10 cellular contexts compared by ENCODE assay signal in the genomic region with DNA sequence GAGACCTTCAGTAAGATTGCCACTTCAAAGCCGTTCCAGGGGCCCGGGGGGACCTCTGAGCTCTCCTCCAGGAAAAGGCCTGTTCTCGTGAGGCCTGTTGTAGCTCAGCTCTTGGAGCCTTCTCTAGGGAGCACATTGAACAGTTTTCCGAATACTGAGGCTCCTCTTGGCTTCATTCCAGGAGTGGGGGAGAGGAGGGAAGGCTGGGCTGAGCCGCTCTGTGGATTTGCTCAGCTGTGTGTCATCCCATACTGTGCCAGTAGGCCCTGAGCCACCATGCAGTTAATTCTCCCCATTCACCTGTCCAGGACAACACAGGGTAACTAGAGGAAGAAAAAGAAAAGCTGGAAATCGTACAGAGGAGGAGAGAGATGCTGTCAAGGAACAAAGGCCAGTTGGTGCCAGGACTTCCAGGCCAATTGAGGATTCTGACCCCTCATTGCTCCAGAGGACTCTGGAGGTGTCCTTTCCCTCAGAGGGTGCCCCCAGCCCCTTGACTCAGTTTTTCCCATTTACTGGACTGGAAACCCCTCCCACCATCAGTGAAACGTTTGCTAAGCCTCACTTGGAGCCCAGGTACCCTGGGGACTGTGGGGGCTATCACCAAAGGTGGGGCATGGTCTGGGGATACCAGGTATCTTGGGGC. TPM values are rescaled to one million over a fixed set of nuclear protein-coding genes. Genes with fewer than 3 reads are reported as not detected.
DNase-seq lines count a peak whose midpoint lies in the region; ATAC-seq and TF ChIP-seq lines count a peak whose summit lies in the region.
"Had no signal": no experiment of that assay in that cellular context is flagged by ENCODE, and none has a peak within 500 bp of the region (broad histone marks: within the 10 kb centered on the region; RNA-seq: fewer than 3 reads in every experiment).

No MANE protein-coding gene starts in this region.

- ATAC-seq in psoas muscle (peak in 3 of 4 donors; percentile 30 to 50 (median 36)), HG02981 (IDR thresholded peaks at IDR 0.05; ENCODE audit: unreplicated experiment) (no peak), HG02840 (IDR thresholded peaks at IDR 0.05; ENCODE audit: low FRiP score, unreplicated experiment) (no peak)

- H3K36me3 ChIP-seq in Peyer's patch (no peaks in the 10 kb centered on the region), psoas muscle (ENCODE audit: insufficient read depth in 1 of 2, low read depth in 1 of 2) (no peaks in the 10 kb centered on the region)

- H3K27me3 ChIP-seq in Peyer's patch (no peaks in the 10 kb centered on the region), psoas muscle (ENCODE audit: insufficient read depth in 3 of 3, low read length in 2 of 3) (no peaks in the 10 kb centered on the region)

- DNase-seq in EL (peak; percentile 22), Peyer's patch (peak in 2 of 3 donors; percentile 29 to 47), fibroblast of villous mesenchyme (ENCODE audit: low read depth) (peak; percentile 60), psoas muscle (peak in 1 of 2 donors; percentile 64), NCI-H1930 (lab: John Stamatoyannopoulos, UW) (no peak), cortex of kidney (lab: John Stamatoyannopoulos, UW) (no peak)
- DNase-seq: effector memory CD4-positive, alpha-beta T cell; Kasumi-1 had no signal

- TF ChIP-seq CTCF in Peyer's patch (IDR thresholded peaks at IDR 0.05) (no peak), fibroblast of villous mesenchyme (IDR thresholded peaks at IDR 0.05; ENCODE audit: insufficient read depth, low read depth, low read length) (no peak), psoas muscle (IDR thresholded peaks at IDR 0.05) (no peak)

- H3K4me1 ChIP-seq in Peyer's patch (peaks cover 0 to 4% (median 0%) of the 10 kb centered on the region in 4 donors), psoas muscle (peaks cover 43% of the 10 kb centered on the region)

- H3K9me3 ChIP-seq in Peyer's patch (no peaks in the 10 kb centered on the region), psoas muscle (no peaks in the 10 kb centered on the region)

- TF ChIP-seq POLR2A in Peyer's patch (IDR thresholded peaks at IDR 0.05) = no peak

- H3K27ac ChIP-seq in Peyer's patch (peak overlapping the region in 2 of 4 donors; percentile 53 to 71), psoas muscle (no peak overlapping the region)

- H3K4me3 ChIP-seq in Peyer's patch = no peak overlapping the region
- no peak overlapping the region for H3K4me3 ChIP-seq in fibroblast of villous mesenchyme (ENCODE audit: low read depth, low read length)
- no peak overlapping the region for H3K4me3 ChIP-seq in psoas muscle

- intact Hi-C loops in psoas muscle (cut with DNase I) = no loop called here

- WGBS in psoas muscle, 3 donors = 58 to 69% (median 58%) methylated on average over 7 of the region's 7 CpGs

RNA-seq across cellular contexts. Expression of gene HS1BP3, which starts 41.4 kb away (rescaled TPM):
- total RNA-seq in Peyer's patch (10 to 100 TPM; 33.1 to 63.0 (median 41.0) TPM), fibroblast of villous mesenchyme (25.9 and 30.3 TPM in 2 replicates), psoas muscle (10 to 100 TPM in 3 of 4 donors, 1 to 10 TPM in 1; 9.2 to 12.1 (median 11.4) TPM)
- 10 to 100 TPM; 12.6 to 20.6 (median 13.2) TPM for polyA plus RNA-seq in psoas muscle

RNA-seq across cellular contexts. Expression of gene GDF7, which starts 57.5 kb away (rescaled TPM):
- total RNA-seq in Peyer's patch (1 to 10 TPM in 1 of 4 donors, under 1 TPM in 3; 0.09 to 1.7 (median 0.38) TPM), fibroblast of villous mesenchyme (12.1 and 12.2 TPM in 2 replicates), psoas muscle (under 1 TPM; 0.04 to 0.94 (median 0.17) TPM)
- polyA plus RNA-seq in psoas muscle = under 1 TPM; 0.03 to 0.04 (median 0.04) TPM

Comparison
In these comparisons a context has a peak if more than half of its experiments do, and no peak if none do; other contexts are left out.
1. DNase-seq: peak in EL (single experiment), Peyer's patch (2 of 3) and fibroblast of villous mesenchyme (single experiment); none in NCI-H1930 (0 of 2) and cortex of kidney (single experiment).
2. ATAC-seq: peak in psoas muscle (3 of 4); none in HG02981 (single experiment) and HG02840 (single experiment).